In genomic region chr6:7488494-7488893, GRCh38 we compare ENCODE assay signal across 5 cellular contexts.
"Had no signal": no experiment of that assay in that cellular context is flagged by ENCODE, and none has a peak within 500 bp of the region (broad histone marks: within the 10 kb centered on the region; RNA-seq: fewer than 3 reads in every experiment).

No MANE protein-coding gene starts in this region.

- DNase-seq: IMR-90, KBM-7, KG1 had no signal

- H3K27ac ChIP-seq: HL-60 had no signal

- FAIRE-seq: HTR-8/SVneo had no signal
